In the genomic region with DNA sequence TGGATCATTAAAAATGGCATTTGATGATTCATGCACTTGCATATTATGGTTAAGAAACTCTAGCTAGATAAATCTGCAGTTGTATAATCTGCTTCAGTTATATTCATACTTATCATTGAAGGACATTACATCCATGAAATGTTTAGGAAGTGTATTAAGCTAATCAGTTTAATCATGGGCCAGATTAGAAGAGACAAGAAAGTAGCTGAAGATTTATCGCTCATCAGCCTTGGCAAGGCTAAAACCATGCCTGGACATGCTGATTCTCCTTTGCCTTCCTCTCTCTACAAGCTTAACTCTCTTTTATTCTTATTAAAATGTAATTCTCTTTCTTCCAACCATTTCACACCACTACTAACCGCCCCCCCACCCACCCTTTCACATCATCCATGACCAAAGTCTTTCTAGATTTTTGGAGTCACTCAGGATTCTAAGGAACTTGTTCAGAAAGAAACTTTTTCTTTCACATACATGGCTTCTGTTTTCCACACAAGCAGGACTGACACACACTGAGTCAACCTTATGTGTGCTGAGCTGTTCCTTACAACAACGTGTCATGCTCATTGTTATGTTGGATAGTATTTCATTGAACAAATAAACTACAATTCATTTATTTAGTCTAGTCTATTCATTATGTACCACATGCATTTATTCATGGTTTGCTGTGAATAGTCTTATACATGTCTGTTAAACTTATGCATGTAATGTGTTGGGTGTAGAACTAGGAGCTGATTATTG, we compare ENCODE assay signal across 26 cellular contexts.
"Had no signal": no experiment of that assay in that cellular context is flagged by ENCODE, and none has a peak within 500 bp of the region (broad histone marks: within the 10 kb centered on the region; RNA-seq: fewer than 3 reads in every experiment).

No MANE protein-coding gene starts in this region.

- H3K27me3 ChIP-seq: gastroesophageal sphincter, right atrium auricular region, spleen, testis, transverse colon, uterus had no signal

- H3K4me3 ChIP-seq: gastroesophageal sphincter, psoas muscle, right atrium auricular region, spleen, testis, transverse colon, uterus had no signal

- H3K36me3 ChIP-seq: gastroesophageal sphincter, right atrium auricular region, spleen, transverse colon, uterus had no signal

- FAIRE-seq: kidney, TTC549 had no signal

- H3K9me3 ChIP-seq: psoas muscle, right atrium auricular region, testis, transverse colon, uterus had no signal

- H3K27ac ChIP-seq: gastroesophageal sphincter, parathyroid adenoma, psoas muscle, right atrium auricular region, spleen, testis, transverse colon, uterus, VCaP had no signal

- H2AFZ ChIP-seq: parathyroid adenoma had no signal

- H3K4me1 ChIP-seq: gastroesophageal sphincter, parathyroid adenoma, psoas muscle, right atrium auricular region, spleen, testis, transverse colon, uterus had no signal

- H3K79me2 ChIP-seq: parathyroid adenoma had no signal

- H3K9ac ChIP-seq: parathyroid adenoma had no signal

- ATAC-seq: activated naive CD8-positive, alpha-beta T cell treated with anti-CD3 and anti-CD28 coated beads, Interleukin-2, amount 50 U/mL, for 24 hours; activated T-cell treated with anti-CD3 and anti-CD28 coated beads, Interleukin-2, amount 50 U/mL, for 4 hours; activated T-helper 17 cell treated with anti-CD3 and anti-CD28 coated beads, Interleukin-2, amount 50 U/mL, for 72 hours; gastroesophageal sphincter; naive thymus-derived CD8-positive, alpha-beta T cell; psoas muscle had no signal

- DNase-seq: activated CD4-positive, alpha-beta T cell treated with anti-CD3 and anti-CD28 coated beads for 48 hours; activated CD4-positive, alpha-beta T cell treated with anti-CD3 and anti-CD28 coated beads, Interleukin-2, amount 50 U/mL, for 48 hours; activated gamma-delta T cell treated with Interleukin-2 at 50 U/mL for 16 hours; activated naive CD4-positive, alpha-beta T cell treated with anti-CD3 and anti-CD28 coated beads, Interleukin-2, amount 50 U/mL, for 16 hours; activated naive CD8-positive, alpha-beta T cell treated with anti-CD3 and anti-CD28 coated beads, Interleukin-2, amount 50 U/mL, for 24 hours; activated T-cell treated with anti-CD3 and anti-CD28 coated beads, Interleukin-2, amount 50 U/mL, for 4 hours; amygdala; endodermal cell; hippocampal formation; kidney; midbrain; naive thymus-derived CD8-positive, alpha-beta T cell; nucleus accumbens; psoas muscle; spleen; stimulated activated naive CD4-positive, alpha-beta T cell treated with Interleukin-2 at 50 U/mL for 16 hours; T-helper 9 cell; testis; transverse colon; uterus had no signal
